ENCODE assay signal across 22 cellular contexts in genomic region chr5:157197088-157197487, GRCh38. TPM values are rescaled to one million over a fixed set of nuclear protein-coding genes. Genes with fewer than 3 reads are reported as not detected.
DNase-seq lines count a peak whose midpoint lies in the region; ATAC-seq and TF ChIP-seq lines count a peak whose summit lies in the region.
"Had no signal": no experiment of that assay in that cellular context is flagged by ENCODE, and none has a peak within 500 bp of the region (broad histone marks: within the 10 kb centered on the region; RNA-seq: fewer than 3 reads in every experiment).

No MANE protein-coding gene starts in this region.

- H3K36me3 ChIP-seq in CD8-positive, alpha-beta T cell (ENCODE audit: insufficient read depth, low read length): peaks cover 16% of the 10 kb centered on the region
- H3K36me3 ChIP-seq in effector memory CD4-positive, alpha-beta T cell (ENCODE audit: control insufficient read depth, insufficient read depth, low read length): peaks cover 34% of the 10 kb centered on the region
- H3K36me3 ChIP-seq in right lobe of liver: no peaks in the 10 kb centered on the region
- H3K36me3 ChIP-seq: Peyer's patch, tibial nerve had no signal

- no peak overlapping the region for H3K4me3 ChIP-seq in CD8-positive, alpha-beta T cell (ENCODE audit: low read depth, low read length)
- H3K4me3 ChIP-seq in effector memory CD4-positive, alpha-beta T cell (ENCODE audit: insufficient read depth, low read depth, low read length, poor library complexity, severe bottlenecking): no peak overlapping the region
- H3K4me3 ChIP-seq in right lobe of liver: no peak overlapping the region
- H3K4me3 ChIP-seq: Peyer's patch, tibial nerve had no signal

- peak; percentile 45 for ATAC-seq in CD8-positive, alpha-beta T cell
- ATAC-seq in right lobe of liver: no peak
- ATAC-seq: left ventricle myocardium superior; stimulated activated memory B cell treated with anti-CD40 and anti-IgM and Interleukin-4, amounts not matched to agents 10 μg/mL and 1 μg/mL and 100 μg/mL, for 72 hours had no signal

- H3K9me3 ChIP-seq in CD8-positive, alpha-beta T cell (ENCODE audit: low read length): no peaks in the 10 kb centered on the region
- no peaks in the 10 kb centered on the region for H3K9me3 ChIP-seq in effector memory CD4-positive, alpha-beta T cell (ENCODE audit: control insufficient read depth, low read length)
- H3K9me3 ChIP-seq in right lobe of liver: no peaks in the 10 kb centered on the region
- H3K9me3 ChIP-seq: Peyer's patch had no signal

- peak overlapping the region; percentile 55 for H3K4me3 Mint-ChIP-seq in CD8-positive, alpha-beta T cell
- H3K4me3 Mint-ChIP-seq: stimulated activated memory B cell treated with anti-CD40 and anti-IgM and Interleukin-4, amounts not matched to agents 10 μg/mL and 1 μg/mL and 100 μg/mL, for 72 hours had no signal

- peaks cover 83% of the 10 kb centered on the region for H3K36me3 Mint-ChIP-seq in CD8-positive, alpha-beta T cell
- H3K36me3 Mint-ChIP-seq: stimulated activated memory B cell treated with anti-CD40 and anti-IgM and Interleukin-4, amounts not matched to agents 10 μg/mL and 1 μg/mL and 100 μg/mL, for 72 hours had no signal

- TF ChIP-seq CTCF in CD8-positive, alpha-beta T cell (IDR thresholded peaks at IDR 0.05): no peak
- TF ChIP-seq CTCF in GM13976 (IDR thresholded peaks at IDR 0.05; ENCODE audit: borderline replicate concordance, control extremely low read depth, extremely low read depth, insufficient read depth, missing control alignments) (no peak), right lobe of liver (IDR thresholded peaks at IDR 0.05) (no peak)

- H3K27me3 ChIP-seq in CD8-positive, alpha-beta T cell (ENCODE audit: insufficient read depth, low read length): no peaks in the 10 kb centered on the region
- H3K27me3 ChIP-seq in effector memory CD4-positive, alpha-beta T cell (replicated peaks; ENCODE audit: control insufficient read depth, insufficient read depth, low read length, poor library complexity, severe bottlenecking): no peaks in the 10 kb centered on the region
- no peaks in the 10 kb centered on the region for H3K27me3 ChIP-seq in right lobe of liver
- H3K27me3 ChIP-seq: Peyer's patch had no signal

- peaks cover 93% of the 10 kb centered on the region for H3K4me1 Mint-ChIP-seq in CD8-positive, alpha-beta T cell (ENCODE audit: low read depth)

- POLR2A ChIA-PET in CD8-positive, alpha-beta T cell (lab: Charles Lee): interaction anchor here (1.0 to 3.7 kb wide), 6 partner anchors 10 to 21 kb away, joined by 3 to 23 read pairs (median 8); partner anchors contain the start of gene ITK

- H3K9me3 Mint-ChIP-seq in CD8-positive, alpha-beta T cell: no peaks in the 10 kb centered on the region
- H3K9me3 Mint-ChIP-seq: stimulated activated memory B cell treated with anti-CD40 and anti-IgM and Interleukin-4, amounts not matched to agents 10 μg/mL and 1 μg/mL and 100 μg/mL, for 72 hours had no signal

- WGBS in right lobe of liver (ENCODE audit: insufficient coverage, low coverage, low lambda C conversion rate, missing lambda C conversion rate): 89% methylated on average over 3 of the region's 3 CpGs

- CTCF ChIA-PET in CD8-positive, alpha-beta T cell (lab: Charles Lee): interaction anchor here (1.0 to 5.0 kb wide), 3 partner anchors 13 to 131 kb away, joined by 3 to 21 read pairs (median 3); no protein-coding TSS in a partner anchor

- no peaks in the 10 kb centered on the region for H3K27me3 Mint-ChIP-seq in CD8-positive, alpha-beta T cell (ENCODE audit: low read depth)

- H3K27ac Mint-ChIP-seq in CD8-positive, alpha-beta T cell: peak overlapping the region; percentile 87
- H3K27ac Mint-ChIP-seq: stimulated activated memory B cell treated with anti-CD40 and anti-IgM and Interleukin-4, amounts not matched to agents 10 μg/mL and 1 μg/mL and 100 μg/mL, for 72 hours had no signal

- in situ Hi-C loops in GM13976 (cut with MboI; ENCODE audit: low sequenced_read_pairs, unreplicated experiment): no loop called here

- no peak overlapping the region for H3K27ac ChIP-seq in CD8-positive, alpha-beta T cell (ENCODE audit: low read depth, low read length)
- H3K27ac ChIP-seq in effector memory CD4-positive, alpha-beta T cell (ENCODE audit: insufficient read depth, low read length, poor library complexity, severe bottlenecking): peak overlapping the region; percentile 78
- no peak overlapping the region for H3K27ac ChIP-seq in right lobe of liver
- H3K27ac ChIP-seq: tibial nerve had no signal

- TF ChIP-seq POLR2A in right lobe of liver (IDR thresholded peaks at IDR 0.05): no peak

- DNase-seq in NCI-H2171 treated with DMSO at 0.1 percent for 48 hours (lab: John Stamatoyannopoulos, UW) (peak; percentile 1), NCI-H2171 (lab: John Stamatoyannopoulos, UW) (no peak), T-helper 9 cell (peak; percentile 25), GM13976 (ENCODE audit: low spot score) (no peak), SK-N-DZ (ENCODE audit: low spot score) (no peak), right lobe of liver (no peak)
- DNase-seq in CD8-positive, alpha-beta T cell: peak in 2 of 7 experiments; percentile 52 to 69
- DNase-seq in effector memory CD4-positive, alpha-beta T cell: no peak
- DNase-seq: C1 segment of cervical spinal cord; caudate nucleus; KBM-7; left ventricle myocardium superior; NCI-H2107; NCI-H748 treated with DMSO at 0.1 percent for 48 hours; occipital lobe; Peyer's patch; retina; stimulated activated CD4-positive, alpha-beta T cell treated with anti-CD3 and anti-CD28 coated beads, Interleukin-15, amount 100 ng/mL, for 24 hours had no signal

- intact Hi-C loops in CD8-positive, alpha-beta T cell (cut with DNase I, micrococcal nuclease): loop anchor here (1.0 to 2.0 kb wide), 2 partner anchors 12 to 16 kb away; partner anchors contain the start of gene ITK (in 1 of the 2)
- intact Hi-C loops in right lobe of liver (cut with DNase I): no loop called here

- H3K4me1 ChIP-seq in CD8-positive, alpha-beta T cell (ENCODE audit: insufficient read depth, low read length): peaks cover 97% of the 10 kb centered on the region
- H3K4me1 ChIP-seq in effector memory CD4-positive, alpha-beta T cell (ENCODE audit: control insufficient read depth, insufficient read depth, low read length, poor library complexity, severe bottlenecking): peaks cover 93% of the 10 kb centered on the region
- no peaks in the 10 kb centered on the region for H3K4me1 ChIP-seq in right lobe of liver
- H3K4me1 ChIP-seq: Peyer's patch had no signal

RNA-seq across cellular contexts. Expression of gene ITK, which starts 16.4 kb away (rescaled TPM):
- 100 to 1,000 TPM; 222 to 231 TPM for total RNA-seq in CD8-positive, alpha-beta T cell
- not detected in 2 replicates for polyA plus RNA-seq in SK-N-DZ (2014; cell fraction: cytosol; rRNA removed)
- polyA plus RNA-seq in SK-N-DZ (2014; cell fraction: nucleus; rRNA removed): not detected in 2 replicates
- 1 to 10 TPM in 2 of 6 experiments, under 1 TPM in 4; 0.35 to 1.2 (median 0.74) TPM for total RNA-seq in right lobe of liver

RNA-seq across cellular contexts. Expression of gene GARIN3, which starts 31.0 kb away (rescaled TPM):
- total RNA-seq in CD8-positive, alpha-beta T cell: not detected
- polyA plus RNA-seq in SK-N-DZ (2014; cell fraction: cytosol; rRNA removed): not detected in 2 replicates
- not detected in 2 replicates for polyA plus RNA-seq in SK-N-DZ (2014; cell fraction: nucleus; rRNA removed)
- not detected for total RNA-seq in right lobe of liver
- total RNA-seq: left ventricle myocardium superior, mucosa of gallbladder, occipital lobe, Peyer's patch, tibial nerve had no signal
- polyA plus RNA-seq: adipose tissue had no signal

RNA-seq across cellular contexts. Expression of gene MED7, which starts 54.4 kb away (rescaled TPM):
- 1 to 10 TPM; 5.4 to 5.9 TPM for total RNA-seq in CD8-positive, alpha-beta T cell
- polyA plus RNA-seq in SK-N-DZ (2014; cell fraction: cytosol; rRNA removed): 13.3 and 14.6 TPM in 2 replicates
- 13.3 and 15.7 TPM in 2 replicates for polyA plus RNA-seq in SK-N-DZ (2014; cell fraction: nucleus; rRNA removed)
- total RNA-seq in right lobe of liver: 1 to 10 TPM; 3.5 to 6.1 (median 5.2) TPM

Comparison
In these comparisons a context has a peak if more than half of its experiments do, and no peak if none do; other contexts are left out.
1. DNase-seq: peak in NCI-H2171 treated with DMSO at 0.1 percent for 48 hours (single experiment) and T-helper 9 cell (single experiment); none in NCI-H2171 (single experiment), effector memory CD4-positive, alpha-beta T cell (0 of 3), GM13976 (single experiment), SK-N-DZ (single experiment) and right lobe of liver (0 of 3).
2. RNA of gene ITK, which starts 16.4 kb away (total RNA-seq): 222 to 231 TPM in CD8-positive, alpha-beta T cell; 0.35 to 1.2 TPM in right lobe of liver; every median in the first group is over 100 times any median in the second.
3. intact Hi-C loops: an anchor here in CD8-positive, alpha-beta T cell (1.0 to 2.0 kb wide); none called in right lobe of liver.